ENCODE assay signal across 1 cellular context in genomic region chr15:94745371-94745770, GRCh38.
TF ChIP-seq lines count a peak whose summit lies in the region.

No MANE protein-coding gene starts in this region.

TF ChIP-seq in GM23338, 12 proteins besides CTCF, POLR2A, EP300 and RAD21:
- TF ChIP-seq ZNF462 (CRISPR knock-in tag; IDR thresholded peaks at IDR 0.05) (no peak), EZH2 (IDR thresholded peaks at IDR 0.05; ENCODE audit: low read depth, unreplicated experiment) (no peak)
TF ChIP-seq in GM23338: peak in this region for 0.
